8 cellular contexts compared by ENCODE assay signal in genomic region chr2:61906187-61906470, GRCh38.
DNase-seq lines count a peak whose midpoint lies in the region; ATAC-seq and FAIRE-seq lines count a peak whose summit lies in the region.

No MANE protein-coding gene starts in this region.

- no peaks in the 10 kb centered on the region for H3K9me3 ChIP-seq in ES-I3 (ENCODE audit: control insufficient read depth, insufficient read depth, low read length)
- H3K9me3 ChIP-seq in muscle layer of duodenum (ENCODE audit: control insufficient read depth in 1 of 2, low read length in 2 of 2): no peaks in the 10 kb centered on the region

- no peak for FAIRE-seq in RCC 7860 (lab: Jason Lieb, UNC)

- DNase-seq in caudate nucleus (lab: John Stamatoyannopoulos, UW): no peak
- DNase-seq in OCI-M1 (lab: John Stamatoyannopoulos, UW): no peak
- no peak for DNase-seq in RCC 7860 (ENCODE audit: low spot score)

- ATAC-seq in HG03442 (IDR thresholded peaks at IDR 0.05; ENCODE audit: unreplicated experiment) (peak; percentile 7), GM18907 (IDR thresholded peaks at IDR 0.05; ENCODE audit: unreplicated experiment) (no peak), HG02623 (IDR thresholded peaks at IDR 0.05; ENCODE audit: unreplicated experiment) (no peak)

- H3K27ac ChIP-seq in caudate nucleus (ENCODE audit: low read depth, low read length) (peak overlapping the region; percentile 88), muscle layer of duodenum (ENCODE audit: low read length) (peak overlapping the region; percentile 74)

- peak overlapping the region; percentile 97 to 99 for H3K4me3 ChIP-seq in muscle layer of duodenum (ENCODE audit: low read depth in 1 of 2, low read length in 2 of 2)

- H3K9ac ChIP-seq in ES-I3 (ENCODE audit: low read depth, low read length): peak overlapping the region; percentile 96

- H3K4me1 ChIP-seq in ES-I3 (ENCODE audit: insufficient read depth, low read length) (no peaks in the 10 kb centered on the region), muscle layer of duodenum (ENCODE audit: control insufficient read depth in 1 of 2, insufficient read depth in 2 of 2, low read length in 2 of 2) (peaks cover 0 to 22% of the 10 kb centered on the region in 2 donors)

- no peaks in the 10 kb centered on the region for H3K27me3 ChIP-seq in muscle layer of duodenum (ENCODE audit: low read depth, low read length)

- H3K36me3 ChIP-seq in ES-I3 (ENCODE audit: insufficient read depth, low read length): no peaks in the 10 kb centered on the region
- H3K36me3 ChIP-seq in muscle layer of duodenum (ENCODE audit: control insufficient read depth in 1 of 2, insufficient read depth in 2 of 2, low read length in 2 of 2): no peaks in the 10 kb centered on the region
